In genomic region chr19:18432275-18433038, GRCh38 we compare ENCODE assay signal across 11 cellular contexts. TPM values are rescaled to one million over a fixed set of nuclear protein-coding genes. Genes with fewer than 3 reads are reported as not detected.
DNase-seq lines count a peak whose midpoint lies in the region; ATAC-seq and TF ChIP-seq lines count a peak whose summit lies in the region.
"Had no signal": no experiment of that assay in that cellular context is flagged by ENCODE, and none has a peak within 500 bp of the region (broad histone marks: within the 10 kb centered on the region; RNA-seq: fewer than 3 reads in every experiment).

No MANE protein-coding gene starts in this region.

- H3K36me3 ChIP-seq in heart left ventricle (peaks cover 0 to 22% (median 3%) of the 10 kb centered on the region in 9 donors), adrenal gland (replicated peaks in 1 of 2) (no peaks in the 10 kb centered on the region), uterus (no peaks in the 10 kb centered on the region)

- H3K27me3 ChIP-seq in heart left ventricle: no peaks in the 10 kb centered on the region
- H3K27me3 ChIP-seq in adrenal gland: no peaks in the 10 kb centered on the region
- H3K27me3 ChIP-seq in uterus: no peaks in the 10 kb centered on the region

- H3K9me3 ChIP-seq in heart left ventricle (no peaks in the 10 kb centered on the region), adrenal gland (replicated peaks in 1 of 3) (no peaks in the 10 kb centered on the region), uterus (no peaks in the 10 kb centered on the region)

- no peaks in the 10 kb centered on the region for H3K9me3 Mint-ChIP-seq in memory B cell
- H3K9me3 Mint-ChIP-seq in activated CD4-positive, alpha-beta memory T cell treated with anti-CD3 and anti-CD28 coated beads, Interleukin-2, amount 10 ng/mL, durations not matched to agents 7 days and 5 days: no peaks in the 10 kb centered on the region

- TF ChIP-seq POLR2A in heart left ventricle (IDR thresholded peaks at IDR 0.05) (no peak), adrenal gland (IDR thresholded peaks at IDR 0.05) (no peak), uterus (IDR thresholded peaks at IDR 0.05) (no peak)

- 75 to 89% (median 82%) methylated on average over 12 to 16 of the region's 16 CpGs for whole genome bisulfite sequencing in heart left ventricle, 4 donors
- WGBS in adrenal gland, 4 donors: 21 to 53% (median 45%) methylated on average over 5 to 16 of the region's 16 CpGs

- no peak for ATAC-seq in heart left ventricle
- ATAC-seq in memory B cell (ENCODE audit: low read depth): no peak

- DNase-seq in heart left ventricle (no peak), cardiac septum (ENCODE audit: low spot score) (no peak), adrenal gland (peak in 2 of 7 donors; percentile 32 to 35), memory B cell (ENCODE audit: low spot score in 2 of 2) (no peak), uterus (peak in 1 of 2 donors; percentile 47), NCI-H2227 (lab: John Stamatoyannopoulos, UW; ENCODE audit: unreplicated experiment) (no peak), head of caudate nucleus (no peak)
- DNase-seq in activated CD4-positive, alpha-beta memory T cell treated with anti-CD3 and anti-CD28 coated beads, Interleukin-2, amount 10 ng/mL, durations not matched to agents 7 days and 5 days: no peak
- DNase-seq: C1 segment of cervical spinal cord, occipital lobe, SHP77 treated with DMSO at 0.1 percent for 48 hours had no signal

- POLR2A ChIA-PET in activated CD4-positive, alpha-beta memory T cell treated with anti-CD3 and anti-CD28 coated beads, Interleukin-2, amount 10 ng/mL, durations not matched to agents 7 days and 5 days (lab: Charles Lee): interaction anchor here (1.2 to 3.2 kb wide), 3 partner anchors 10 to 18 kb away, joined by 3 to 17 read pairs (median 5); partner anchors contain the start of gene SSBP4

- H3K36me3 Mint-ChIP-seq in memory B cell: no peaks in the 10 kb centered on the region
- H3K36me3 Mint-ChIP-seq in activated CD4-positive, alpha-beta memory T cell treated with anti-CD3 and anti-CD28 coated beads, Interleukin-2, amount 10 ng/mL, durations not matched to agents 7 days and 5 days (ENCODE audit: low read depth): peaks cover 28% of the 10 kb centered on the region

- intact Hi-C loops in heart left ventricle (cut with DNase I) (no loop called here), cardiac septum (cut with DNase I) (no loop called here), adrenal gland (cut with DNase I) (no loop called here), uterus (cut with DNase I; ENCODE audit: low total_unique reads) (no loop called here), head of caudate nucleus (cut with DNase I) (no loop called here)

- H3K4me1 ChIP-seq in heart left ventricle (peaks cover 11 to 64% (median 38%) of the 10 kb centered on the region in 12 donors), adrenal gland (replicated peaks in 1 of 2) (peaks cover 21 to 37% of the 10 kb centered on the region in 2 donors), uterus (peaks cover 0 to 9% of the 10 kb centered on the region in 2 donors)

- peaks cover 13% of the 10 kb centered on the region for H3K4me1 Mint-ChIP-seq in memory B cell
- H3K4me1 Mint-ChIP-seq in activated CD4-positive, alpha-beta memory T cell treated with anti-CD3 and anti-CD28 coated beads, Interleukin-2, amount 10 ng/mL, durations not matched to agents 7 days and 5 days: peaks cover 41% of the 10 kb centered on the region

- peak overlapping the region; percentile 76 for H3K4me3 Mint-ChIP-seq in memory B cell
- H3K4me3 Mint-ChIP-seq in activated CD4-positive, alpha-beta memory T cell treated with anti-CD3 and anti-CD28 coated beads, Interleukin-2, amount 10 ng/mL, durations not matched to agents 7 days and 5 days: no peak overlapping the region

- H3K27ac Mint-ChIP-seq in memory B cell: peak overlapping the region; percentile 58
- H3K27ac Mint-ChIP-seq in activated CD4-positive, alpha-beta memory T cell treated with anti-CD3 and anti-CD28 coated beads, Interleukin-2, amount 10 ng/mL, durations not matched to agents 7 days and 5 days: no peak overlapping the region

- H3K27ac ChIP-seq in heart left ventricle (peak overlapping the region in 2 of 12 donors; percentile 19 to 60), adrenal gland (peak overlapping the region in 3 of 5 donors; percentile 70 to 86 (median 83)), uterus (peak overlapping the region; percentile 77 to 80)

- CTCF ChIA-PET in activated CD4-positive, alpha-beta memory T cell treated with anti-CD3 and anti-CD28 coated beads, Interleukin-2, amount 10 ng/mL, durations not matched to agents 7 days and 5 days (lab: Charles Lee): interaction anchor here (0.9 kb wide), 1 partner anchor 13 kb away, joined by 3 read pairs; the partner anchor contains the start of gene SSBP4

- H3K4me3 ChIP-seq in heart left ventricle: peak overlapping the region in 8 of 12 donors; percentile 46 to 64 (median 52)
- H3K4me3 ChIP-seq in adrenal gland: peak overlapping the region in 2 of 4 donors; percentile 50 to 77
- H3K4me3 ChIP-seq in uterus: peak overlapping the region; percentile 41 to 46

- TF ChIP-seq CTCF in heart left ventricle (IDR thresholded peaks at IDR 0.05): no peak
- TF ChIP-seq CTCF in adrenal gland (IDR thresholded peaks at IDR 0.05): no peak
- no peak for TF ChIP-seq CTCF in uterus (IDR thresholded peaks at IDR 0.05)

- no peaks in the 10 kb centered on the region for H3K27me3 Mint-ChIP-seq in memory B cell
- no peaks in the 10 kb centered on the region for H3K27me3 Mint-ChIP-seq in activated CD4-positive, alpha-beta memory T cell treated with anti-CD3 and anti-CD28 coated beads, Interleukin-2, amount 10 ng/mL, durations not matched to agents 7 days and 5 days

RNA-seq across cellular contexts. Expression of gene ISYNA1, which starts 5.5 kb away (rescaled TPM):
- total RNA-seq in heart left ventricle: 10 to 100 TPM; 17.6 to 60.6 (median 24.0) TPM
- 10 to 100 TPM; 14.0 to 52.6 TPM for polyA plus RNA-seq in heart left ventricle
- 32.9 TPM for total RNA-seq in cardiac septum
- total RNA-seq in adrenal gland: 100 to 1,000 TPM in 3 of 8 donors, 10 to 100 TPM in 5; 32.3 to 211 (median 78.7) TPM
- 100 to 1,000 TPM in 2 of 3 donors, 1 to 10 TPM in 1; 3.2 to 313 (median 125) TPM for polyA plus RNA-seq in adrenal gland
- total RNA-seq in uterus: 100 to 1,000 TPM in 2 of 4 donors, 10 to 100 TPM in 2; 56.8 to 152 (median 106) TPM
- 10 to 100 TPM; 16.7 to 18.0 TPM for total RNA-seq in activated CD4-positive, alpha-beta memory T cell treated with anti-CD3 and anti-CD28 coated beads, Interleukin-2, amount 10 ng/mL, durations not matched to agents 7 days and 5 days

RNA-seq across cellular contexts. Expression of gene SSBP4, which starts 13.3 kb away (rescaled TPM):
- total RNA-seq in heart left ventricle (10 to 100 TPM; 23.5 to 89.8 (median 29.4) TPM), cardiac septum (47.4 TPM), adrenal gland (100 to 1,000 TPM in 1 of 8 donors, 10 to 100 TPM in 7; 38.9 to 119 (median 73.7) TPM), uterus (100 to 1,000 TPM in 1 of 4 donors, 10 to 100 TPM in 3; 23.6 to 105 (median 54.8) TPM)
- polyA plus RNA-seq in heart left ventricle (10 to 100 TPM; 29.1 to 37.3 TPM), adrenal gland (100 to 1,000 TPM in 2 of 3 donors, 1 to 10 TPM in 1; 9.1 to 160 (median 136) TPM)
- 100 to 1,000 TPM; 140 to 153 TPM for total RNA-seq in activated CD4-positive, alpha-beta memory T cell treated with anti-CD3 and anti-CD28 coated beads, Interleukin-2, amount 10 ng/mL, durations not matched to agents 7 days and 5 days

RNA-seq across cellular contexts. Expression of gene LRRC25, which starts 35.0 kb away (rescaled TPM):
- total RNA-seq in heart left ventricle (10 to 100 TPM in 2 of 9 donors, 1 to 10 TPM in 6, under 1 TPM in 1; 0.83 to 33.0 (median 3.1) TPM), cardiac septum (2.5 TPM), adrenal gland (10 to 100 TPM in 7 of 8 donors, 1 to 10 TPM in 1; 8.7 to 38.2 (median 22.5) TPM), uterus (1 to 10 TPM in 2 of 4 donors, under 1 TPM in 1, not detected in 1; 0.51 to 2.3 (median 1.9) TPM)
- polyA plus RNA-seq in heart left ventricle (1 to 10 TPM in 1 of 2 donors, under 1 TPM in 1; 0.88 to 2.8 TPM), adrenal gland (10 to 100 TPM in 1 of 3 donors, 1 to 10 TPM in 2; 5.1 to 18.4 (median 8.5) TPM)
- not detected for total RNA-seq in activated CD4-positive, alpha-beta memory T cell treated with anti-CD3 and anti-CD28 coated beads, Interleukin-2, amount 10 ng/mL, durations not matched to agents 7 days and 5 days

RNA-seq across cellular contexts. Expression of gene GDF15, which starts 46.5 kb away (rescaled TPM):
- total RNA-seq in heart left ventricle: 1 to 10 TPM in 4 of 9 donors, under 1 TPM in 5; 0.69 to 5.7 (median 0.99) TPM
- polyA plus RNA-seq in heart left ventricle: under 1 TPM; 0.33 to 0.50 TPM
- total RNA-seq in cardiac septum: 4.3 TPM
- 10 to 100 TPM in 4 of 8 donors, 1 to 10 TPM in 3, under 1 TPM in 1; 0.90 to 29.2 (median 9.0) TPM for total RNA-seq in adrenal gland
- 1 to 10 TPM in 2 of 3 donors, under 1 TPM in 1; 0.33 to 5.3 (median 2.6) TPM for polyA plus RNA-seq in adrenal gland
- 10 to 100 TPM in 1 of 4 donors, 1 to 10 TPM in 1, under 1 TPM in 2; 0.41 to 13.1 (median 1.6) TPM for total RNA-seq in uterus
- not detected for total RNA-seq in activated CD4-positive, alpha-beta memory T cell treated with anti-CD3 and anti-CD28 coated beads, Interleukin-2, amount 10 ng/mL, durations not matched to agents 7 days and 5 days
- total RNA-seq: occipital lobe had no signal
